ENCODE assay signal across 20 cellular contexts in genomic region chr6:14477559-14477958, GRCh38.
DNase-seq lines count a peak whose midpoint lies in the region; ATAC-seq and TF ChIP-seq lines count a peak whose summit lies in the region.
"Had no signal": no experiment of that assay in that cellular context is flagged by ENCODE, and none has a peak within 500 bp of the region (broad histone marks: within the 10 kb centered on the region; RNA-seq: fewer than 3 reads in every experiment).

No MANE protein-coding gene starts in this region.

- 68% methylated on average over 7 of the region's 7 CpGs for WGBS in hepatocyte (ENCODE audit: low lambda C conversion rate, missing lambda C conversion rate)
- 54 to 64% methylated on average over 7 of the region's 7 CpGs for WGBS in sigmoid colon, 2 donors

- H3K4me2 ChIP-seq in hepatocyte: no peak overlapping the region

- no peak overlapping the region for H3K9ac ChIP-seq in adipocyte (ENCODE audit: low read length)

- CTCF ChIA-PET in AG04450 (lab: Charles Lee): no interaction called here

- H3K9me3 ChIP-seq in AG04450 (ENCODE audit: control insufficient read depth, insufficient read depth, low read length) (no peaks in the 10 kb centered on the region; the same call in 1 of the 2 replicates), adipocyte (ENCODE audit: control insufficient read depth, low read length) (no peaks in the 10 kb centered on the region), hepatocyte (ENCODE audit: low read depth) (no peaks in the 10 kb centered on the region), sigmoid colon (no peaks in the 10 kb centered on the region)
- H3K9me3 ChIP-seq: MG63, ovary had no signal

- ATAC-seq in GM18511 (IDR thresholded peaks at IDR 0.05; ENCODE audit: unreplicated experiment) (no peak), GM18519 (IDR thresholded peaks at IDR 0.05; ENCODE audit: low FRiP score, unreplicated experiment) (no peak)
- ATAC-seq: naive thymus-derived CD8-positive, alpha-beta T cell; T-helper 17 cell had no signal

- H3K4me3 ChIP-seq in AG04450 (ENCODE audit: low read depth, low read length): peak overlapping the region; percentile 41; the same call in 1 of the 2 replicates
- peak overlapping the region; percentile 68 for H3K4me3 ChIP-seq in adipocyte (ENCODE audit: low read length)
- no peak overlapping the region for H3K4me3 ChIP-seq in hepatocyte
- no peak overlapping the region for H3K4me3 ChIP-seq in sigmoid colon
- H3K4me3 ChIP-seq: MG63, ovary had no signal

- H3K27me3 ChIP-seq in AG04450 (ENCODE audit: control insufficient read depth, insufficient read depth, low read length): no peaks in the 10 kb centered on the region
- H3K27me3 ChIP-seq in adipocyte (replicated peaks; ENCODE audit: control insufficient read depth, insufficient read depth, low read length): no peaks in the 10 kb centered on the region
- no peaks in the 10 kb centered on the region for H3K27me3 ChIP-seq in hepatocyte
- H3K27me3 ChIP-seq in sigmoid colon: no peaks in the 10 kb centered on the region
- H3K27me3 ChIP-seq: MG63, ovary had no signal

- H3K4me1 ChIP-seq in adipocyte (ENCODE audit: control insufficient read depth, insufficient read depth, low read length): peaks cover 13% of the 10 kb centered on the region
- H3K4me1 ChIP-seq in hepatocyte (ENCODE audit: insufficient read depth): peaks cover 7% of the 10 kb centered on the region
- H3K4me1 ChIP-seq in sigmoid colon: peaks cover 3 to 34% (median 28%) of the 10 kb centered on the region in 4 donors

- H3K27ac ChIP-seq in AG04450 (ENCODE audit: low read depth, low read length) (peak overlapping the region; percentile 100), hepatocyte (peak overlapping the region; percentile 67), sigmoid colon (peak overlapping the region; percentile 78 to 87 (median 84))

- no peaks in the 10 kb centered on the region for H4K20me1 ChIP-seq in hepatocyte (ENCODE audit: insufficient read depth, poor library complexity, severe bottlenecking)

- H3K79me2 ChIP-seq in hepatocyte: no peaks in the 10 kb centered on the region

- DNase-seq in AG04450 (ENCODE audit: low read depth, low spot score) (no peak), adipocyte (ENCODE audit: low read depth) (no peak), hepatocyte (ENCODE audit: low spot score) (no peak), sigmoid colon (no peak), H4 (ENCODE audit: low spot score) (no peak), NCI-H226 (no peak)
- DNase-seq: activated CD4-positive, CD25-positive, alpha-beta regulatory T cell; activated naive CD4-positive, alpha-beta T cell treated with anti-CD3 and anti-CD28 coated beads, Interleukin-2, amount 50 U/mL, for 16 hours; activated T-cell treated with anti-CD3 and anti-CD28 coated beads, Interleukin-2, amount 50 U/mL, for 48 hours; CD4-positive, CD25-positive, alpha-beta regulatory T cell; cortex of kidney; naive thymus-derived CD8-positive, alpha-beta T cell; NCI-H1694; SHP77; stimulated activated CD8-positive, alpha-beta memory T cell treated with anti-CD3 and anti-CD28 coated beads, Interleukin-4, amount 100 ng/mL, for 48 hours; T-helper 17 cell had no signal

- no peaks in the 10 kb centered on the region for H3K9me2 ChIP-seq in hepatocyte (replicated peaks; ENCODE audit: insufficient read depth)

- intact Hi-C loops in sigmoid colon (cut with DNase I): loop anchor here (5.0 kb wide), 2 partner anchors 35 to 170 kb away; no protein-coding TSS in a partner anchor

- no peak for TF ChIP-seq EP300 in sigmoid colon (IDR thresholded peaks at IDR 0.05)

- H3K36me3 ChIP-seq in adipocyte (ENCODE audit: control insufficient read depth, insufficient read depth, low read length, severe bottlenecking) (no peaks in the 10 kb centered on the region), hepatocyte (replicated peaks; ENCODE audit: insufficient read depth, low read depth) (no peaks in the 10 kb centered on the region), sigmoid colon (no peaks in the 10 kb centered on the region)
- H3K36me3 ChIP-seq: MG63, ovary had no signal

- POLR2A ChIA-PET in AG04450 (lab: Yijun Ruan, JAX): interaction anchor here (0.7 to 0.9 kb wide), 2 partner anchors 22 to 768 kb away, joined by 3 to 4 read pairs; partner anchors contain the start of gene JARID2

- no peak for TF ChIP-seq POLR2A in sigmoid colon (IDR thresholded peaks at IDR 0.05)

- TF ChIP-seq CTCF in AG04450 (IDR thresholded peaks at IDR 0.05; ENCODE audit: low read depth, low read length) (no peak), hepatocyte (IDR thresholded peaks at IDR 0.05; ENCODE audit: poor library complexity) (no peak), sigmoid colon (IDR thresholded peaks at IDR 0.05) (no peak)

- H2AFZ ChIP-seq in hepatocyte: no peak overlapping the region

Comparison
In these comparisons a context has a peak if more than half of its experiments do, and no peak if none do; other contexts are left out.
1. H3K4me3 ChIP-seq: peak in AG04450 (single experiment) and adipocyte (single experiment); none in hepatocyte (single experiment) and sigmoid colon (0 of 4).
2. Peak in every context shown above with its lines, with median percentiles within 50 percentile points of each other: H3K27ac ChIP-seq.